ENCODE assay signal across 6 cellular contexts in the genomic region with DNA sequence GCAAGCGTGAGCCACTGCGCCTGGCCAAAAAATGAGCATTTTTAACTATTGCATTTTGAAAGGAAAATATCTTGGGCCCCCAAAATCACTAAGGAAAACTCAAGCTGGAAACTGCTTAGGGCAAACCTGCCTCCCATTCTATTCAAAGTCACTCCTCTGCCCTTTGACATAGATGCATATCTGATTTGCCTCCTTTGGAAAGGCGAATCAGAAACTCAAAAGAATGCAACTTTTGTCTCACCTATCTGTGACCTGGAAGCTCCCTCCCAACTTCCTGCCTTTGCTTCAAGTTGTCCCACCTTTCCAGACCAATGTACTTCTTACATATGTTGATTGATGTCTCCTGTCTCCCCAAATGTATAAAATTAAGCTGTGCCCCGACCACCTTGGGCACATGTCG.
DNase-seq lines count a peak whose midpoint lies in the region; ATAC-seq, FAIRE-seq and TF ChIP-seq lines count a peak whose summit lies in the region.
"Not testable (repeated sequence)": the region's sequence is repeated elsewhere in the genome, so short reads cannot be mapped to it uniquely, and the experiment has no call there.

No MANE protein-coding gene starts in this region.

- H3K9me3 Mint-ChIP-seq in GM23338, endodermal cell: not testable (repeated sequence)

- not testable (repeated sequence) for H2BK15ac ChIP-seq in mesendoderm (replicated peaks; ENCODE audit: low read depth)

- not testable (repeated sequence) for H3F3A ChIP-seq in GM23338 (replicated peaks; ENCODE audit: low read depth)

- H4K5ac ChIP-seq in mesendoderm (ENCODE audit: low read length): peak overlapping the region; percentile 64

- H3K4me1 ChIP-seq in GM23338 (ENCODE audit: insufficient read depth) (peaks cover 15% of the 10 kb centered on the region; the same call in 1 of the 2 replicates), HUES6 (ENCODE audit: control insufficient read depth, insufficient read depth, low read length) (peaks cover 19% of the 10 kb centered on the region), K562 (replicated peaks in 1 of 2; ENCODE audit: control insufficient read depth in 2 of 2, insufficient read depth in 2 of 2, low read length in 2 of 2) (peaks cover 3 to 30% of the 10 kb centered on the region in 2 experiments; a peak in 4 of 5 replicates), mesendoderm (ENCODE audit: control insufficient read depth, low read depth, low read length) (peaks cover 13% of the 10 kb centered on the region)
- H3K4me1 ChIP-seq in endodermal cell (ENCODE audit: control insufficient read depth, insufficient read depth, low read length); trophoblast cell (ENCODE audit: control insufficient read depth in 1 of 2, insufficient read depth in 2 of 2, low read length in 2 of 2): not testable (repeated sequence)

- CTCF ChIA-PET in K562 (lab: Yijun Ruan, JAX; ENCODE audit: low intra/inter-chr PET ratio): not testable (repeated sequence)

- POLR2A ChIA-PET in K562 (lab: Yijun Ruan, JAX): interaction anchor here (0.6 to 1.9 kb wide), 3 partner anchors 9 to 202 kb away, joined by 3 to 8 read pairs (median 4); no protein-coding TSS in a partner anchor

- H3K56ac ChIP-seq in mesendoderm (ENCODE audit: low read length): peak overlapping the region; percentile 80

- not testable (repeated sequence) for H2BK12ac ChIP-seq in trophoblast cell (ENCODE audit: low read length)

- H2AFZ ChIP-seq in GM23338: peak overlapping the region; percentile 48; the same call in 1 of the 2 replicates
- H2AFZ ChIP-seq in K562 (ENCODE audit: low read depth, low read length): 0 out of 2 replicates have a peak overlapping the region, but pooled peaks have one; percentile 11
- H2AFZ ChIP-seq in trophoblast cell (ENCODE audit: insufficient read depth, low read length, poor library complexity): not testable (repeated sequence)

- peak overlapping the region; percentile 95 for H3K18ac ChIP-seq in mesendoderm (ENCODE audit: low read length)
- H3K18ac ChIP-seq in trophoblast cell (ENCODE audit: low read length): not testable (repeated sequence)

- H4K12ac ChIP-seq in trophoblast cell (ENCODE audit: low read depth, low read length): not testable (repeated sequence)

- not testable (repeated sequence) for H3K27ac ChIP-seq in GM23338 (ENCODE audit: low read depth); K562 (ENCODE audit: extremely low read depth, low read depth, low read length); endodermal cell (ENCODE audit: low read depth, low read length)
- H3K27ac ChIP-seq in HUES6 (ENCODE audit: low read depth, low read length) (peak overlapping the region; percentile 35; the same call in 1 of the 2 replicates), mesendoderm (ENCODE audit: low read depth, low read length) (peak overlapping the region; percentile 92), trophoblast cell (ENCODE audit: low read depth, low read length) (peak overlapping the region; percentile 75)

- not testable (repeated sequence) for H4K20me1 ChIP-seq in GM23338 (replicated peaks; ENCODE audit: insufficient read depth); K562 (replicated peaks; ENCODE audit: control insufficient read depth, insufficient read depth, low read length)

- not testable (repeated sequence) for H3K4me2 ChIP-seq in GM23338; K562 (ENCODE audit: insufficient read depth, low read length); mesendoderm (ENCODE audit: low read length); trophoblast cell (ENCODE audit: low read length)

- TF ChIP-seq EP300 in K562 (IDR thresholded peaks at IDR 0.05; ENCODE audit: low read length): not testable (repeated sequence)

- H2AK5ac ChIP-seq in mesendoderm (ENCODE audit: low read length); trophoblast cell (ENCODE audit: low read length): not testable (repeated sequence)

- H3K9me1 ChIP-seq in K562 (ENCODE audit: control insufficient read depth, insufficient read depth, low read length): not testable (repeated sequence)

- H3K79me1 ChIP-seq in mesendoderm (ENCODE audit: low read length); trophoblast cell (ENCODE audit: low read length): not testable (repeated sequence)

- not testable (repeated sequence) for H3K36me3 ChIP-seq in GM23338 (ENCODE audit: insufficient read depth); HUES6 (ENCODE audit: control insufficient read depth, insufficient read depth, low read length); K562 (ENCODE audit: control insufficient read depth, insufficient read depth, low read length); endodermal cell (ENCODE audit: control insufficient read depth, insufficient read depth, low read length); mesendoderm (ENCODE audit: control insufficient read depth, insufficient read depth, low read length); trophoblast cell (ENCODE audit: control insufficient read depth in 1 of 2, insufficient read depth in 2 of 2, low read length in 2 of 2)

- in situ Hi-C loops in K562 (cut with MboI): not testable (repeated sequence)

- not testable (repeated sequence) for H3K27me3 Mint-ChIP-seq in GM23338 (ENCODE audit: insufficient read depth, low read depth, poor library complexity); endodermal cell (ENCODE audit: insufficient read depth)

- not testable (repeated sequence) for BruUV-seq in K562 (replicated peaks; lab: Mats Ljungman, UMichigan)

- DNase-seq in GM23338 (ENCODE audit: low spot score): peak; percentile 26
- not testable (repeated sequence) for DNase-seq in K562 (ENCODE audit: extremely low read depth in 1 of 4, low spot score in 3 of 4); endodermal cell
- peak; percentile 96 for DNase-seq in mesendoderm
- DNase-seq in trophoblast cell: peak in 1 of 2 donors; percentile 29

- 61% methylated on average over 5 of the region's 5 CpGs for WGBS in K562 (ENCODE audit: insufficient coverage, low coverage, missing lambda C conversion rate)
- 83 to 93% methylated on average over 2 to 5 of the region's 5 CpGs for WGBS in endodermal cell (ENCODE audit: insufficient coverage in 1 of 2, insufficient read length in 1 of 2), 2 experiments
- no CpG with 5 or more reads among the region's 5 CpGs for WGBS in mesendoderm (ENCODE audit: extremely low coverage, insufficient coverage, low lambda C conversion rate)
- WGBS in trophoblast cell (ENCODE audit: extremely low coverage, insufficient coverage, insufficient read length): no CpG with 5 or more reads among the region's 5 CpGs

- not testable (repeated sequence) for H3K14ac ChIP-seq in trophoblast cell (ENCODE audit: low read length)

- TF ChIP-seq CTCF in GM23338 (conservative IDR thresholded peaks at IDR 0.05; ENCODE audit: low read depth in 2 of 2); K562 (IDR thresholded peaks at IDR 0.05 in 2 of 3, conservative IDR thresholded peaks at IDR 0.05 in 1 of 3; ENCODE audit: insufficient read depth in 2 of 3, low read depth in 1 of 3, low read length in 3 of 3); endodermal cell (conservative IDR thresholded peaks at IDR 0.05): not testable (repeated sequence)

- H3K9me3 ChIP-seq in HUES6 (ENCODE audit: control insufficient read depth, insufficient read depth, low read depth, low read length); K562 (replicated peaks; ENCODE audit: control insufficient read depth, insufficient read depth, low read depth, low read length); endodermal cell (ENCODE audit: control insufficient read depth, low read length); trophoblast cell (ENCODE audit: insufficient read depth, low read depth, low read length): not testable (repeated sequence)

- not testable (repeated sequence) for H3K79me2 ChIP-seq in GM23338 (replicated peaks; ENCODE audit: insufficient read depth); K562 (ENCODE audit: control insufficient read depth, insufficient read depth, low read length); mesendoderm (ENCODE audit: control insufficient read depth, insufficient read depth, low read length); trophoblast cell (ENCODE audit: control insufficient read depth, insufficient read depth, low read length, poor library complexity)

- H3K27me3 ChIP-seq in GM23338 (ENCODE audit: insufficient read depth); HUES6 (ENCODE audit: control insufficient read depth, insufficient read depth, low read length); K562 (ENCODE audit: control insufficient read depth in 2 of 2, insufficient read depth in 2 of 2, low read length in 2 of 2); endodermal cell (ENCODE audit: control insufficient read depth, insufficient read depth, low read length, poor library complexity, severe bottlenecking); mesendoderm (ENCODE audit: insufficient read depth, low read length, poor library complexity); trophoblast cell (ENCODE audit: insufficient read depth, low read length): not testable (repeated sequence)

- TF ChIP-seq RAD21 in K562 (CRISPR knock-in tag; conservative IDR thresholded peaks at IDR 0.05 in 1 of 2, IDR thresholded peaks at IDR 0.05 in 1 of 2): not testable (repeated sequence)

- not testable (repeated sequence) for ATAC-seq in GM23338, K562

- FAIRE-seq in K562 (lab: Jason Lieb, UNC): not testable (repeated sequence)

- H3K27ac Mint-ChIP-seq in GM23338 (0 out of 2 replicates have a peak overlapping the region, but pooled peaks have one; percentile 6), endodermal cell (peak overlapping the region; percentile 90)

- H3K23ac ChIP-seq in mesendoderm (ENCODE audit: low read length); trophoblast cell (ENCODE audit: low read length): not testable (repeated sequence)

- intact Hi-C loops in K562 (cut with micrococcal nuclease): not testable (repeated sequence)

- not testable (repeated sequence) for TF ChIP-seq POLR2A in K562 (conservative IDR thresholded peaks at IDR 0.05)

- H2BK120ac ChIP-seq in mesendoderm (ENCODE audit: low read depth, low read length) (peak overlapping the region; percentile 99), trophoblast cell (ENCODE audit: insufficient read depth, low read length, poor library complexity) (peak overlapping the region; percentile 31)

- peaks cover 13% of the 10 kb centered on the region for H3K4me1 Mint-ChIP-seq in GM23338
- H3K4me1 Mint-ChIP-seq in endodermal cell: peaks cover 26% of the 10 kb centered on the region

- H3K4ac ChIP-seq in mesendoderm (ENCODE audit: low read depth, low read length): peak overlapping the region; percentile 99
- H3K4ac ChIP-seq in trophoblast cell (ENCODE audit: low read depth, low read length): not testable (repeated sequence)

- H3K36me3 Mint-ChIP-seq in GM23338 (ENCODE audit: low read depth); endodermal cell (ENCODE audit: low read depth): not testable (repeated sequence)

- H4K8ac ChIP-seq in mesendoderm (ENCODE audit: low read depth, low read length): peak overlapping the region; percentile 82
- H4K8ac ChIP-seq in trophoblast cell (ENCODE audit: low read depth, low read length): peak overlapping the region; percentile 5

- not testable (repeated sequence) for H3K9me2 ChIP-seq in GM23338 (ENCODE audit: insufficient read depth)

- H3K4me3 Mint-ChIP-seq in GM23338, endodermal cell: not testable (repeated sequence)

- not testable (repeated sequence) for H3K9ac ChIP-seq in HUES6 (ENCODE audit: low read length); K562 (ENCODE audit: insufficient read depth in 1 of 2, low read depth in 2 of 2, low read length in 2 of 2); endodermal cell (ENCODE audit: extremely low read depth, low read length, poor library complexity, severe bottlenecking); trophoblast cell (ENCODE audit: low read length)
- H3K9ac ChIP-seq in mesendoderm (ENCODE audit: low read length): peak overlapping the region; percentile 53

- H4K91ac ChIP-seq in trophoblast cell (ENCODE audit: low read depth, low read length): peak overlapping the region; percentile 72

- H3K4me3 ChIP-seq in GM23338; HUES6 (ENCODE audit: low read depth, low read length); K562; endodermal cell (ENCODE audit: low read length); mesendoderm (ENCODE audit: low read length); trophoblast cell (ENCODE audit: low read depth, low read length): not testable (repeated sequence)

- peak overlapping the region; percentile 92 for H2BK5ac ChIP-seq in mesendoderm (ENCODE audit: low read length)
- peak overlapping the region; percentile 21 for H2BK5ac ChIP-seq in trophoblast cell (ENCODE audit: low read depth, low read length, poor library complexity)
